Comparison of ENCODE assay signal across 17 cellular contexts in the genomic region with DNA sequence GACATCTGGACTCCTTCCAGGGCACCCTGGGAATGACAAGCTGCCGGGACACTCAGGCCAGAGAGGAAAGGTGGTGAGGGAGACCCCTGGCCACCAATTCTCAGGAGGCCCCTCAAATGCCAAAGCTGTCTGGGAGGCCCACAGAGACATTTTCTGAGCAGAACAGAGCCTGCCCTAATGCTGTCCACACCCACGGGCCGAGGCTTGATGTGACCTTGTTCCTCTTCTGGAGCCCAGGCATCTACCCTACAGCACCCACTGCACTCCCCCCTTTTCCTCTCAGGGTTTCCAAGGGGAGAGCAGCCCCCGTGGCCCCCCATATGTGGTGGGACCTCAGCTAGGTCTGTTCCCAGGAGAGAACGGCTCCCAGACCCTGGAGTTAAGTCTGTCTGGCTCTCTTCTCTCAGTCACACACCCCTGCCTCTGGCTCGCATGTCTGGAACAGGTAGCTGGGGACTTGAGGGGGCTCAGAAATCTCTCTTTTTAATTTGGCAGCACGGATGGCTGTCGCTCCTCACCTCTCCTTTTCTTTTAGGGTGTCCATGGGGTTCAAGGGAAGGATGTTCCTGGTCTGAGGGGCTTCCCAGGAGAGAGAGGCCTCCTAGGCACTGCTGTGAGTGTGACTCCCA.
"Had no signal": no experiment of that assay in that cellular context is flagged by ENCODE, and none has a peak within 500 bp of the region (broad histone marks: within the 10 kb centered on the region; RNA-seq: fewer than 3 reads in every experiment).

No MANE protein-coding gene starts in this region.

- H3K9me3 Mint-ChIP-seq: nephron progenitor cell; stimulated activated naive CD8-positive, alpha-beta T cell treated with anti-CD3 and anti-CD28 coated beads, Interleukin-15, Interleukin-2, amounts not matched to agents 100 ng/mL and 50 ng/mL, for 24 hours had no signal

- H3K9me3 ChIP-seq: gastrocnemius medialis, tibial nerve, vagina had no signal

- H3K27me3 ChIP-seq: brain microvascular endothelial cell, gastrocnemius medialis, tibial nerve, vagina had no signal

- H3K4me3 ChIP-seq: coronary artery, gastrocnemius medialis, lung, tibial nerve, vagina had no signal

- ATAC-seq: activated CD4-positive, CD25-positive, alpha-beta regulatory T cell treated with anti-CD3 and anti-CD28 coated beads, Interleukin-2, amount 50 U/mL, for 24 hours; gastrocnemius medialis; left lobe of liver had no signal

- H3K36me3 ChIP-seq: brain microvascular endothelial cell, gastrocnemius medialis, tibial nerve, vagina had no signal

- H3K27me3 Mint-ChIP-seq: stimulated activated naive CD8-positive, alpha-beta T cell treated with anti-CD3 and anti-CD28 coated beads, Interleukin-15, Interleukin-2, amounts not matched to agents 100 ng/mL and 50 ng/mL, for 24 hours had no signal

- H3K27ac ChIP-seq: brain microvascular endothelial cell, coronary artery, gastrocnemius medialis, tibial nerve, vagina had no signal

- H3K4me3 Mint-ChIP-seq: nephron progenitor cell; stimulated activated naive CD8-positive, alpha-beta T cell treated with anti-CD3 and anti-CD28 coated beads, Interleukin-15, Interleukin-2, amounts not matched to agents 100 ng/mL and 50 ng/mL, for 24 hours had no signal

- H3K27ac Mint-ChIP-seq: nephron progenitor cell had no signal

- DNase-seq: activated CD4-positive, alpha-beta T cell treated with anti-CD3 and anti-CD28 coated beads, Interleukin-2, amount 50 U/mL, for 4 hours; activated naive CD4-positive, alpha-beta T cell treated with Interleukin-2 at 50 U/mL for 16 hours; aorta; brain microvascular endothelial cell; central memory CD4-positive, alpha-beta T cell; gastrocnemius medialis; nephron progenitor cell; occipital lobe; retina; stimulated activated CD8-positive, alpha-beta memory T cell treated with anti-CD3 and anti-CD28 coated beads, Interleukin-4, amount 100 ng/mL, for 48 hours had no signal

- H3K4me1 Mint-ChIP-seq: nephron progenitor cell had no signal

- H3K4me1 ChIP-seq: vagina had no signal
